Comparison of ENCODE assay signal across 1 cellular context in genomic region chr6:105363100-105363754, GRCh38.
TF ChIP-seq lines count a peak whose summit lies in the region.

No MANE protein-coding gene starts in this region.

TF ChIP-seq in HCT116, 20 proteins besides CTCF, POLR2A, EP300 and RAD21 (continued from another document):
- TF ChIP-seq ELF1 (IDR thresholded peaks at IDR 0.05; ENCODE audit: borderline replicate concordance, low read depth) (no peak), TCF7L2 (IDR thresholded peaks at IDR 0.05; ENCODE audit: borderline replicate concordance, extremely low read depth, insufficient read depth, insufficient read length) (no peak), EZH2 (IDR thresholded peaks at IDR 0.05) (no peak), JUND (IDR thresholded peaks at IDR 0.05) (no peak), REST (IDR thresholded peaks at IDR 0.05; ENCODE audit: low read depth) (no peak), SRF (IDR thresholded peaks at IDR 0.05; ENCODE audit: low read depth) (no peak), MAX (IDR thresholded peaks at IDR 0.05) (no peak), YY1 (IDR thresholded peaks at IDR 0.05; ENCODE audit: extremely low read depth, insufficient replicate concordance, low read depth, low read length) (no peak), EZH2phosphoT487 (IDR thresholded peaks at IDR 0.05; ENCODE audit: borderline replicate concordance) (no peak), CEBPB (IDR thresholded peaks at IDR 0.05; ENCODE audit: low read depth) (no peak)
